In the genomic region with DNA sequence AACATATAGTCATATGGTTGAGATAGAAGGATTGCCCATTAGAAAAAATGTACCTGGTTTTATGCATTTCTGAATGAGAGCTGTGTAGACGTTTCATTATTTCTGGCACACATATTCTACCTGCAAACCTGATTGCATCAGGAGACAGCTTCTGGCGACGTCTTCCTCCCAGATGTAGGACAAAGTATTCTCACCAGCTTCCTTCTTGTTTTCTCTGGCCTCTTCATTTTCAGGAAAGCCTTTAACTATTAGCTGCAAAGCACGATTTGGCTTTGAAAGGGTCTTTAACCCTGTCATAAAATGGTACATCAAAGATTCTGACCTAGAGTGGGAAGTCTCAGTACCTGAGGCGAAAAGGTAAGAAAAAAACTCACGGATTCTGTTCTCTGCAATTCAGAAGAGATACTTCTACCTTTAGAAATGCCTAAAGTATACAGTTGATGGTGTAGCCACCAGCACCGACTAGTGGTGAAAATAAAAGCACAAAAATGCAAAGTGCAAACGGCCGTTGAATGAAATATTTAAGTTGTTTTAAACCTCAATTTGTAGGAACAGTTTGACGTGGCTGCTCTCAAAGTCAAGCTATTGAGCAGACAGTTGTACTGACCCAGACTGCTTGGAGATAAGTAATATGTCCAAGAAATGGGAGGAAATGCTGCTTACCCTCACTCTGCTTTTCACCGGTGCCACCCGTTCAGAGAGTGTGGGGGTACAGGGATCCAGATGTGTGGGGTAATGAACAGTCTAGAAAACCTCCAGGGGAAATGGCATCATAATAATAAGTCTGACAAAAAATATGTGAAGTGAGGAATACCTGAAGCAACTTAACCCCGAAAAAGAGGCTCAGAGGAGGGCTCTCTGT, we compare ENCODE assay signal across 9 cellular contexts. TPM values are rescaled to one million over a fixed set of nuclear protein-coding genes. Genes with fewer than 3 reads are reported as not detected.
DNase-seq lines count a peak whose midpoint lies in the region; ATAC-seq and TF ChIP-seq lines count a peak whose summit lies in the region.
"Had no signal": no experiment of that assay in that cellular context is flagged by ENCODE, and none has a peak within 500 bp of the region (broad histone marks: within the 10 kb centered on the region; RNA-seq: fewer than 3 reads in every experiment).

No MANE protein-coding gene starts in this region.

- no peaks in the 10 kb centered on the region for H3K4me1 ChIP-seq in right lobe of liver
- H3K4me1 ChIP-seq in suprapubic skin = peaks cover 11% of the 10 kb centered on the region

- H3K27me3 ChIP-seq in brain microvascular endothelial cell (replicated peaks) (no peaks in the 10 kb centered on the region), right lobe of liver (no peaks in the 10 kb centered on the region), suprapubic skin (no peaks in the 10 kb centered on the region)

- intact Hi-C loops in right lobe of liver (cut with DNase I) = loop anchor here in 1 of 2 donors (10.0 kb wide), 1 partner anchor 198 kb away; no protein-coding TSS in a partner anchor

- peak; percentile 19 to 26 for DNase-seq in activated CD8-positive, alpha-beta memory T cell treated with anti-CD3 and anti-CD28 coated beads for 4 hours (ENCODE audit: low read depth in 2 of 2)
- no peak for DNase-seq in activated CD8-positive, alpha-beta memory T cell treated with anti-CD3 and anti-CD28 coated beads for 24 hours
- DNase-seq in T-helper 1 cell (peak in 4 of 5 donors; percentile 8 to 72 (median 24)), brain microvascular endothelial cell (peak; percentile 53), right lobe of liver (no peak), suprapubic skin (ENCODE audit: low spot score in 2 of 2) (no peak)

- H3K9me3 ChIP-seq in right lobe of liver (no peaks in the 10 kb centered on the region), suprapubic skin (no peaks in the 10 kb centered on the region)

- no peaks in the 10 kb centered on the region for H3K36me3 ChIP-seq in brain microvascular endothelial cell (replicated peaks)
- H3K36me3 ChIP-seq in right lobe of liver = no peaks in the 10 kb centered on the region
- no peaks in the 10 kb centered on the region for H3K36me3 ChIP-seq in suprapubic skin

- TF ChIP-seq EP300 in suprapubic skin (IDR thresholded peaks at IDR 0.05) = no peak

- in situ Hi-C loops in brain microvascular endothelial cell (cut with HindIII; ENCODE audit: low pct_ligation_motif_present, low sequenced_read_pairs) = no loop called here

- ATAC-seq in HG02981 (IDR thresholded peaks at IDR 0.05; ENCODE audit: unreplicated experiment) (peak; percentile 72), right lobe of liver (peak; percentile 76 to 84 (median 80)), GM19467 (IDR thresholded peaks at IDR 0.05; ENCODE audit: unreplicated experiment) (no peak)

- peak; percentile 77 for TF ChIP-seq CTCF in brain microvascular endothelial cell (IDR thresholded peaks at IDR 0.05; ENCODE audit: low read depth, low read length, missing control alignments)
- TF ChIP-seq CTCF in right lobe of liver (IDR thresholded peaks at IDR 0.05) = peak; percentile 71 to 78 (median 75)
- TF ChIP-seq CTCF in suprapubic skin (IDR thresholded peaks at IDR 0.05) = peak; percentile 50 to 62

- H3K27ac ChIP-seq in brain microvascular endothelial cell (no peak overlapping the region), right lobe of liver (no peak overlapping the region), suprapubic skin (no peak overlapping the region)
- H3K27ac ChIP-seq: epithelial cell of prostate had no signal

- WGBS in right lobe of liver (ENCODE audit: insufficient coverage, low coverage, low lambda C conversion rate, missing lambda C conversion rate) = 18% methylated on average over 13 of the region's 13 CpGs
- WGBS in suprapubic skin = 26% methylated on average over 13 of the region's 13 CpGs

- no peak overlapping the region for H3K4me3 ChIP-seq in brain microvascular endothelial cell (ENCODE audit: low read depth, low read length)
- no peak overlapping the region for H3K4me3 ChIP-seq in right lobe of liver
- H3K4me3 ChIP-seq in suprapubic skin = no peak overlapping the region

- TF ChIP-seq POLR2A in right lobe of liver (IDR thresholded peaks at IDR 0.05) (no peak), suprapubic skin (IDR thresholded peaks at IDR 0.05) (no peak)

RNA-seq across cellular contexts. Expression of a gene that starts 20.2 kb away (rescaled TPM):
- total RNA-seq in right lobe of liver (1 to 10 TPM in 2 of 6 experiments, under 1 TPM in 4; 0.22 to 2.7 (median 0.67) TPM), suprapubic skin (1 to 10 TPM in 1 of 4 donors, under 1 TPM in 1, not detected in 2; 0.59 to 2.3 TPM)

RNA-seq across cellular contexts. Expression of a gene that starts 29.8 kb away (rescaled TPM):
- total RNA-seq in right lobe of liver (not detected), suprapubic skin (1 to 10 TPM in 1 of 4 donors, under 1 TPM in 2, not detected in 1; 0.24 to 1.3 (median 0.36) TPM)

Comparison
In these comparisons a context has a peak if more than half of its experiments do, and no peak if none do; other contexts are left out.
1. DNase-seq: peak in activated CD8-positive, alpha-beta memory T cell treated with anti-CD3 and anti-CD28 coated beads for 4 hours (2 of 2), T-helper 1 cell (4 of 5) and brain microvascular endothelial cell (single experiment); none in activated CD8-positive, alpha-beta memory T cell treated with anti-CD3 and anti-CD28 coated beads for 24 hours (single experiment), right lobe of liver (0 of 3) and suprapubic skin (0 of 2).
2. Peak in every context shown above with its lines, with median percentiles within 50 percentile points of each other: CTCF ChIP-seq.